Comparison of ENCODE assay signal across 8 cellular contexts in genomic region chr16:71358464-71359031, GRCh38. TPM values are rescaled to one million over a fixed set of nuclear protein-coding genes. Genes with fewer than 3 reads are reported as not detected.
DNase-seq lines count a peak whose midpoint lies in the region; ATAC-seq and TF ChIP-seq lines count a peak whose summit lies in the region.

CALB2 (plus strand) TSS chr16:71358723; CDS start chr16:71358793, 70 bp downstream.

- no peaks in the 10 kb centered on the region for H3K36me3 Mint-ChIP-seq in activated T-cell treated with anti-CD3 and anti-CD28 coated beads, Interleukin-2, amount 50 U/mL, for 24 hours (ENCODE audit: low read depth)
- no peaks in the 10 kb centered on the region for H3K36me3 Mint-ChIP-seq in natural killer cell

- H3K4me1 Mint-ChIP-seq in activated T-cell treated with anti-CD3 and anti-CD28 coated beads, Interleukin-2, amount 50 U/mL, for 24 hours (ENCODE audit: low read depth), result peaks cover 2% of the 10 kb centered on the region
- H3K4me1 Mint-ChIP-seq in natural killer cell, result peaks cover 0 to 9% of the 10 kb centered on the region in 2 donors

- intact Hi-C loops in esophagus muscularis mucosa (cut with DNase I), result loop anchor here (5.0 kb wide), 1 partner anchor 556 kb away; the partner anchor contains the start of gene VAC14
- intact Hi-C loops in natural killer cell (cut with micrococcal nuclease), result loop anchor here (2.0 kb wide), 1 partner anchor 144 kb away; no protein-coding TSS in a partner anchor

- H3K36me3 ChIP-seq in esophagus muscularis mucosa, result no peaks in the 10 kb centered on the region

- TF ChIP-seq CTCF in esophagus muscularis mucosa (IDR thresholded peaks at IDR 0.05) (peak in 2 of 3 experiments; percentile 92 to 94), natural killer cell (IDR thresholded peaks at IDR 0.05) (peak; percentile 98)

- peaks cover 0 to 45% (median 0%) of the 10 kb centered on the region in 4 donors for H3K27me3 ChIP-seq in esophagus muscularis mucosa

- 0% methylated on average over 14 of the region's 55 CpGs for WGBS in esophagus muscularis mucosa

- peak within 1 kb of the TSS; percentile 32 to 51 (median 37) for H3K4me3 ChIP-seq in esophagus muscularis mucosa

- H3K4me3 Mint-ChIP-seq in activated T-cell treated with anti-CD3 and anti-CD28 coated beads, Interleukin-2, amount 50 U/mL, for 24 hours, result no peak within 1 kb of the TSS
- peak within 1 kb of the TSS; percentile 6 for H3K4me3 Mint-ChIP-seq in natural killer cell

- H3K27me3 Mint-ChIP-seq in activated T-cell treated with anti-CD3 and anti-CD28 coated beads, Interleukin-2, amount 50 U/mL, for 24 hours, result peaks cover 28% of the 10 kb centered on the region
- H3K27me3 Mint-ChIP-seq in natural killer cell (ENCODE audit: low read depth in 2 of 2), result peaks cover 8 to 14% of the 10 kb centered on the region in 2 donors

- peak; percentile 77 for ATAC-seq in GM18519 (IDR thresholded peaks at IDR 0.05; ENCODE audit: low FRiP score, unreplicated experiment)
- ATAC-seq in HG03108 (IDR thresholded peaks at IDR 0.05; ENCODE audit: unreplicated experiment), result peak; percentile 83
- ATAC-seq in natural killer cell, result peak; percentile 83 to 98 (median 96)

- no peak within 1 kb of the TSS for H3K27ac Mint-ChIP-seq in activated T-cell treated with anti-CD3 and anti-CD28 coated beads, Interleukin-2, amount 50 U/mL, for 24 hours
- H3K27ac Mint-ChIP-seq in natural killer cell, result no peak within 1 kb of the TSS

- no peaks in the 10 kb centered on the region for H3K9me3 ChIP-seq in esophagus muscularis mucosa

- no peak for TF ChIP-seq POLR2A in esophagus muscularis mucosa (IDR thresholded peaks at IDR 0.05; ENCODE audit: low read depth)

- DNase-seq in AG08396 (ENCODE audit: low spot score) (peak; percentile 91), NCI-H748 treated with DMSO at 0.1 percent for 48 hours (lab: John Stamatoyannopoulos, UW) (peak; percentile 26), esophagus muscularis mucosa (ENCODE audit: extremely low spot score) (no peak), natural killer cell (peak; percentile 69)
- DNase-seq in activated T-cell treated with anti-CD3 and anti-CD28 coated beads, Interleukin-2, amount 50 U/mL, for 24 hours, result peak; percentile 80
- peak in 5 of 6 experiments; percentile 26 to 67 (median 43) for DNase-seq in stimulated activated naive CD4-positive, alpha-beta T cell (lab: John Stamatoyannopoulos, UW)

- H3K4me1 ChIP-seq in esophagus muscularis mucosa, result peaks cover 8 to 16% (median 14%) of the 10 kb centered on the region in 4 donors

- no peak within 1 kb of the TSS for H3K27ac ChIP-seq in esophagus muscularis mucosa (replicated peaks in 1 of 4)

- H3K9me3 Mint-ChIP-seq in activated T-cell treated with anti-CD3 and anti-CD28 coated beads, Interleukin-2, amount 50 U/mL, for 24 hours, result no peaks in the 10 kb centered on the region
- no peaks in the 10 kb centered on the region for H3K9me3 Mint-ChIP-seq in natural killer cell

- no peak for TF ChIP-seq EP300 in esophagus muscularis mucosa (IDR thresholded peaks at IDR 0.05)

RNA-seq across cellular contexts. Expression of gene CALB2, which starts in this region (rescaled TPM):
- 1 to 10 TPM in 3 of 4 donors, under 1 TPM in 1; 0.71 to 3.6 (median 2.4) TPM for total RNA-seq in esophagus muscularis mucosa
- total RNA-seq in natural killer cell, result not detected

Comparison
In these comparisons a context has a peak if more than half of its experiments do, and no peak if none do; other contexts are left out.
1. Peak in DNase-seq and ATAC-seq in natural killer cell; RNA of the gene not detected or under 1 TPM.